8 cellular contexts compared by ENCODE assay signal in the genomic region with DNA sequence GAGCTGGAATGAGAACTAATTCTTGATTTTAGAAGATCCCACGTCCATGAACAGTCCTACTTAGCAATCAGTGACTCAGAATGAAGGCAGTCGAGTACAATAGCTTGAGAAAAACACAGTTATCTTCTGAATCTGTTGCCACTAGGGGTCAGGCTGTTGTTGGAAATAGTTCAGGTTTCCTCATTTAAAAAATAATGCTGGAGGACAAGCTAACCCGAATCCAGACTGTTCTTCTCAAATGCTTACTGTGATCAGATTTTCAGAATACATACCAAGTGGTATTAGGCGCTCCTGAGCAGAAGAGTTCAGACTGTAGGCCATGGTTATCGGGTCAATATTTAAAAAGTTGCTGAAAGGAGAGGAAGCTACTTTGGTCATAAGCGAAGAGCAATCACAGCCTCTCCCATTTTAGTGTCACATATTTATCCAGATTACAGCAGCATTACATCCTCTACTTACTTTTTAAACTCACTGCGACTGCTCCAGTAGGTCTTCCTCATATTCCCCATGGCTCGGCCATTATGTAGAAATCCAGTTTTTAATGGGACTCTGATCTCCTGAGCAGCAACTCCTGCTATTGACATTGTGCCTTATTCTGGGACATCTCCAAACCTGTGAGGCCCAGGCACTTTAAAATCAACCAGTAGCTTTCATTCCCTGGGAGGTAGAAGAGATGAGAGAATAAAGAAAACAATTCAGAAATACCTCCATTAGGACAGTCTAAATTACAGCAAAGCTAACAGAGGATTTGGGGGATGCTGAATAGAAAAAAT. TPM values are rescaled to one million over a fixed set of nuclear protein-coding genes. Genes with fewer than 3 reads are reported as not detected.
DNase-seq lines count a peak whose midpoint lies in the region; ATAC-seq and TF ChIP-seq lines count a peak whose summit lies in the region.

No MANE protein-coding gene starts in this region.

- intact Hi-C loops in natural killer cell (cut with micrococcal nuclease), result loop anchor here (1.0 to 5.0 kb wide), 2 partner anchors 208 to 334 kb away; no protein-coding TSS in a partner anchor

- DNase-seq in Ammon's horn (ENCODE audit: low spot score) (peak; percentile 87), GM13976 (ENCODE audit: low spot score) (peak; percentile 60), NCI-H345 (lab: John Stamatoyannopoulos, UW) (peak; percentile 50), fibroblast of pulmonary artery (ENCODE audit: low read depth) (peak; percentile 92), natural killer cell (no peak)
- peak; percentile 18 for DNase-seq in activated CD4-positive, alpha-beta T cell treated with anti-CD3 and anti-CD28 coated beads, Interleukin-2, amount 50 U/mL, for 1 hour

- ATAC-seq in natural killer cell, result peak; percentile 52 to 82 (median 64)
- ATAC-seq in HG03457 (IDR thresholded peaks at IDR 0.05; ENCODE audit: unreplicated experiment), result no peak
- no peak for ATAC-seq in GM18861 (IDR thresholded peaks at IDR 0.05; ENCODE audit: unreplicated experiment)

- H3K9me3 Mint-ChIP-seq in natural killer cell, result no peaks in the 10 kb centered on the region

- no peaks in the 10 kb centered on the region for H3K36me3 Mint-ChIP-seq in natural killer cell

- in situ Hi-C loops in GM13976 (cut with MboI; ENCODE audit: low sequenced_read_pairs, unreplicated experiment), result no loop called here

- H3K4me3 ChIP-seq in fibroblast of pulmonary artery (replicated peaks; ENCODE audit: low read depth, low read length), result peak overlapping the region; percentile 11

- peaks cover 0 to 5% of the 10 kb centered on the region in 2 donors for H3K4me1 Mint-ChIP-seq in natural killer cell

- H3K27me3 Mint-ChIP-seq in natural killer cell (ENCODE audit: low read depth in 2 of 2), result peaks cover 23 to 33% of the 10 kb centered on the region in 2 donors

- H3K27ac Mint-ChIP-seq in natural killer cell, result no peak overlapping the region

- H3K4me3 Mint-ChIP-seq in natural killer cell, result no peak overlapping the region

- TF ChIP-seq CTCF in GM13976 (IDR thresholded peaks at IDR 0.05; ENCODE audit: borderline replicate concordance, control extremely low read depth, extremely low read depth, insufficient read depth, missing control alignments) (peak; percentile 41), fibroblast of pulmonary artery (IDR thresholded peaks at IDR 0.05; ENCODE audit: low read length, missing control alignments) (peak; percentile 63), natural killer cell (IDR thresholded peaks at IDR 0.05) (peak; percentile 65)

RNA-seq across cellular contexts. Expression of a gene that starts 10.9 kb away (rescaled TPM):
- 1 to 10 TPM; 2.9 to 4.9 (median 4.0) TPM for total RNA-seq in natural killer cell

RNA-seq across cellular contexts. Expression of a gene that starts 53.7 kb away (rescaled TPM):
- 100 to 1,000 TPM; 120 to 127 (median 127) TPM for total RNA-seq in natural killer cell

Comparison
In these comparisons a context has a peak if more than half of its experiments do, and no peak if none do; other contexts are left out.
1. ATAC-seq: peak in natural killer cell (3 of 3); none in HG03457 (single experiment) and GM18861 (single experiment).
2. Peak in every context shown above with its lines, with median percentiles within 50 percentile points of each other: CTCF ChIP-seq.